In genomic region chr10:101067356-101068083, GRCh38 we compare ENCODE assay signal across 8 cellular contexts. TPM values are rescaled to one million over a fixed set of nuclear protein-coding genes. Genes with fewer than 3 reads are reported as not detected.
DNase-seq lines count a peak whose midpoint lies in the region; ATAC-seq and TF ChIP-seq lines count a peak whose summit lies in the region.

No MANE protein-coding gene starts in this region.

- TF ChIP-seq CTCF in 22Rv1 (IDR thresholded peaks at IDR 0.05) (peak; percentile 91), GM13977 (IDR thresholded peaks at IDR 0.05; ENCODE audit: extremely low read depth, insufficient read depth, missing control alignments) (peak; percentile 82), gastroesophageal sphincter (IDR thresholded peaks at IDR 0.05) (peak; percentile 89 to 94 (median 91))

- peak; percentile 54 for ATAC-seq in gastroesophageal sphincter

- H3K27me3 ChIP-seq in gastroesophageal sphincter, result peaks cover 69% of the 10 kb centered on the region

- in situ Hi-C loops in GM13977 (cut with MboI; ENCODE audit: low pct_unique_long_range_greater_than_20kb, low sequenced_read_pairs, unreplicated experiment), result no loop called here

- DNase-seq in GM13977 (ENCODE audit: low spot score), result peak; percentile 85
- peak; percentile 63 for DNase-seq in SHP77 treated with DMSO at 0.1 percent for 48 hours (lab: John Stamatoyannopoulos, UW)
- DNase-seq in activated naive CD4-positive, alpha-beta T cell (lab: John Stamatoyannopoulos, UW), result peak; percentile 32 to 53 (median 49)
- DNase-seq in non-pigmented ciliary epithelial cell (ENCODE audit: low read depth), result peak; percentile 55
- peak; percentile 92 for DNase-seq in superior temporal gyrus (ENCODE audit: extremely low spot score)

- no peak for TF ChIP-seq EP300 in gastroesophageal sphincter (IDR thresholded peaks at IDR 0.05)

- H3K9me3 ChIP-seq in KOPT-K1 (ENCODE audit: insufficient read depth, low read length, poor library complexity, severe bottlenecking), result no peaks in the 10 kb centered on the region
- no peaks in the 10 kb centered on the region for H3K9me3 ChIP-seq in gastroesophageal sphincter

- H3K27ac ChIP-seq in 22Rv1 (peak overlapping the region; percentile 100), KOPT-K1 (ENCODE audit: low read depth, low read length, poor library complexity, severe bottlenecking) (peak overlapping the region; percentile 26), gastroesophageal sphincter (peak overlapping the region in 3 of 4 donors; percentile 2 to 78 (median 57))

- no peak for TF ChIP-seq POLR2A in gastroesophageal sphincter (IDR thresholded peaks at IDR 0.05)

- H3K4me1 ChIP-seq in gastroesophageal sphincter, result peaks cover 0 to 45% (median 19%) of the 10 kb centered on the region in 3 donors

- WGBS in gastroesophageal sphincter (ENCODE audit: low coverage in 1 of 2), 2 donors, result 0 to 5% methylated on average over 4 to 5 of the region's 43 CpGs

- peak overlapping the region; percentile 29 to 58 for H3K4me3 ChIP-seq in gastroesophageal sphincter

- H3K36me3 ChIP-seq in KOPT-K1 (ENCODE audit: insufficient read depth, low read length) (no peaks in the 10 kb centered on the region), gastroesophageal sphincter (no peaks in the 10 kb centered on the region)

RNA-seq across cellular contexts. Expression of gene KAZALD1, which starts 5.7 kb away (rescaled TPM):
- total RNA-seq in gastroesophageal sphincter, result 10 to 100 TPM in 1 of 4 donors, 1 to 10 TPM in 2, under 1 TPM in 1; 0.45 to 12.5 (median 2.2) TPM

RNA-seq across cellular contexts. Expression of gene SFXN3, which starts 36.5 kb away (rescaled TPM):
- total RNA-seq in gastroesophageal sphincter, result 10 to 100 TPM; 47.5 to 84.2 (median 66.0) TPM

RNA-seq across cellular contexts. Expression of gene PDZD7, which starts 36.6 kb away (rescaled TPM):
- total RNA-seq in gastroesophageal sphincter, result under 1 TPM in 3 of 4 donors, not detected in 1; 0.31 to 0.54 (median 0.39) TPM

Comparison
In these comparisons a context has a peak if more than half of its experiments do, and no peak if none do; other contexts are left out.
1. Peak in every context shown above with its lines: DNase-seq, ATAC-seq, H3K4me3 ChIP-seq and H3K27ac ChIP-seq.
2. H3K27ac ChIP-seq: peak in every context shown above with its lines; median percentile 100 in 22Rv1; 57 in gastroesophageal sphincter; 26 in KOPT-K1.